ENCODE assay signal across 25 cellular contexts in the genomic region with DNA sequence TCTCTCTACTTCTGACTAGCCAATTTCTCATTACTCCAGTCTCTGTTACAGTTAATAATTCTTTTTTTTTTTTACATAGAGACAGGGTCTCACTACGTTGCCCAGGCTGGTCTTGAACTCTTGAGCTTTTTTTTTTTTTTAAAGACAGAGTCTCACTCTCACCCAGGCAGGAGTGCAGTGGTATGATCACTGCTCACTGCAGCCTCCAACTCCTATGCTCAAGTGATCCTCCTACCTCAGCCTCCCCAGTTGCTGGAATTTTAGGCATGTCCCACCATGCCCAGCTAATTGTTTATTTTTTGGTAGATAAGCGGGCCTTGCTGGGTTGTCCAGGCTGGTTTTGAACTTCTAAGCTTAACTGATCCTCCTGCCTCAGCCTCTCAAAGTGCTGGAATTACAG. TPM values are rescaled to one million over a fixed set of nuclear protein-coding genes. Genes with fewer than 3 reads are reported as not detected.
"Had no signal": no experiment of that assay in that cellular context is flagged by ENCODE, and none has a peak within 500 bp of the region (broad histone marks: within the 10 kb centered on the region; RNA-seq: fewer than 3 reads in every experiment).

No MANE protein-coding gene starts in this region.

- DNase-seq: Kasumi-1, MM.1S, NCI-H1092 treated with DMSO at 0.1 percent for 48 hours, NCI-H1436, NCI-H187, NCI-H2029, NCI-H2081 treated with DMSO at 0.1 percent for 48 hours, NCI-H2171, NCI-H226, NCI-H446, NCI-H510A, NCI-H524 treated with DMSO at 0.1 percent for 48 hours, NCI-H69, NCI-H774, Right ventricle myocardium superior, RPMI8226, SIG-M5, SW 1271 had no signal

- H3K9ac ChIP-seq: KMS-11 had no signal

- H3K4me2 ChIP-seq: KMS-11 had no signal

- H3K27me3 Mint-ChIP-seq: IgD-negative memory B cell had no signal

- H3K9me3 Mint-ChIP-seq: IgD-negative memory B cell had no signal

- H3K9me3 ChIP-seq: SJSA1 had no signal

- ATAC-seq: K562 had no signal

- H3K4me3 Mint-ChIP-seq: IgD-negative memory B cell had no signal

- H3K27ac ChIP-seq: KMS-11, SJSA1, SK-N-MC had no signal

- H3K27ac Mint-ChIP-seq: IgD-negative memory B cell had no signal

- H3K4me3 ChIP-seq: K562, SJSA1, SK-N-MC had no signal

- H3K27me3 ChIP-seq: SJSA1 had no signal

RNA-seq across cellular contexts. Expression of a gene that starts 27.0 kb away (rescaled TPM):
- total RNA-seq: HT1080, K562, M059J, Right ventricle myocardium superior, SJSA1 had no signal
- polyA plus RNA-seq: IgD-negative memory B cell had no signal
